In the genomic region with DNA sequence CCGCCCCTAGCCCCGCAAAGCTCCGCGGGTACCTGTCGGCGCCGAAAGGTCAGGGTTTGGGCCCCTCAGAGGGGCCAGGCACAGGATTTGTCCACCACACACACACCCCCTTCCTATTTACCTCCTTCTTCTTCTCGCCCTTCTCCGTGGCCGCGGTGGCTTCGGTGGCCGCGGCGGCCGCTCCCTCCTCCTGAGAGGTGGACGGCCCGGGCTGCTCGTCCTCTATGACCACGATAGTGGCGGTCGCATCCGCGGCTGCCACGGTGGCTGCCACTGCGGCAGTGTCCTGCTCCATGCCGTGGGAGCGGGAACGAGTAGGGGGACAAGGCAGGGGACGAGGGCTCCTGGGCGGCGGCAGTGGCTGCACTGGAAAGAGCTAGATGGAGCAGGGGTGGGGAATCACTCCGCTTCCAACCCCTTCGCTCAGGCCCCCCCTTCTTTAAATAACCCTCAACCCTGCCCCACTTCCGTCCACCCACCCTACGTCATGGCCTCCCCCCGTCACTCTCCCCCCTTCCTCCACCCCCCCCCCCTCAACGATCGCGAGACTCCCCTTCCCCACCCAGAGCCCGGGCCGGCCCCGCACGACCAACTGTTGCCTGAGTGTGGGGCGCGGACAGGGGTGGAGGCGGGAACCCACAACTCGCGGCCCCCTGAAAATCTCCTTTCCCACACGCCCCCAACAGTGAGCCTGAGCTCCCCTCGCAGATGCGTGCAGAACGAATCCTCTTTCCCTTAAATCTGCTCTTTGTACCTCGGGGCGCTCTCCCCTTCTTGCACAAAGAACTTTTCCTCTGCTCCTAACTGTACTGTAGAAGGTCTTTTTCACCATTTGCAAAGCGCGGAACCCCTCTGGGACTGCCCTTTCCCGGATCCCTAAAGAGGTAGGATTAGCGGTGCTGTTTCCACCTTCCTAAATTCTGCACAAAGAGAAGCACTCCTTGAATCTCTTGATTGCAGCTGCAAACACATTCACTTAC, we compare ENCODE assay signal across 1 cellular context.
A peak's percentile ranks its signal among the peaks of the same experiment; 100 is the strongest.
TF ChIP-seq lines count a peak whose summit lies in the region.

A gene with protein sequence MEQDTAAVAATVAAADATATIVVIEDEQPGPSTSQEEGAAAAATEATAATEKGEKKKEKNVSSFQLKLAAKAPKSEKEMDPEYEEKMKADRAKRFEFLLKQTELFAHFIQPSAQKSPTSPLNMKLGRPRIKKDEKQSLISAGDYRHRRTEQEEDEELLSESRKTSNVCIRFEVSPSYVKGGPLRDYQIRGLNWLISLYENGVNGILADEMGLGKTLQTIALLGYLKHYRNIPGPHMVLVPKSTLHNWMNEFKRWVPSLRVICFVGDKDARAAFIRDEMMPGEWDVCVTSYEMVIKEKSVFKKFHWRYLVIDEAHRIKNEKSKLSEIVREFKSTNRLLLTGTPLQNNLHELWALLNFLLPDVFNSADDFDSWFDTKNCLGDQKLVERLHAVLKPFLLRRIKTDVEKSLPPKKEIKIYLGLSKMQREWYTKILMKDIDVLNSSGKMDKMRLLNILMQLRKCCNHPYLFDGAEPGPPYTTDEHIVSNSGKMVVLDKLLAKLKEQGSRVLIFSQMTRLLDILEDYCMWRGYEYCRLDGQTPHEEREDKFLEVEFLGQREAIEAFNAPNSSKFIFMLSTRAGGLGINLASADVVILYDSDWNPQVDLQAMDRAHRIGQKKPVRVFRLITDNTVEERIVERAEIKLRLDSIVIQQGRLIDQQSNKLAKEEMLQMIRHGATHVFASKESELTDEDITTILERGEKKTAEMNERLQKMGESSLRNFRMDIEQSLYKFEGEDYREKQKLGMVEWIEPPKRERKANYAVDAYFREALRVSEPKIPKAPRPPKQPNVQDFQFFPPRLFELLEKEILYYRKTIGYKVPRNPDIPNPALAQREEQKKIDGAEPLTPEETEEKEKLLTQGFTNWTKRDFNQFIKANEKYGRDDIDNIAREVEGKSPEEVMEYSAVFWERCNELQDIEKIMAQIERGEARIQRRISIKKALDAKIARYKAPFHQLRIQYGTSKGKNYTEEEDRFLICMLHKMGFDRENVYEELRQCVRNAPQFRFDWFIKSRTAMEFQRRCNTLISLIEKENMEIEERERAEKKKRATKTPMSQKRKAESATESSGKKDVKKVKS (minus strand): TSS at position 415 of the 980 bp plus-strand sequence. CDS start 120 bp downstream, at position 295.

TF ChIP-seq in HEK293, 187 proteins besides CTCF, POLR2A, EP300 and RAD21 (continued from another document and continues in another):
- TF ChIP-seq, protein P1, sequence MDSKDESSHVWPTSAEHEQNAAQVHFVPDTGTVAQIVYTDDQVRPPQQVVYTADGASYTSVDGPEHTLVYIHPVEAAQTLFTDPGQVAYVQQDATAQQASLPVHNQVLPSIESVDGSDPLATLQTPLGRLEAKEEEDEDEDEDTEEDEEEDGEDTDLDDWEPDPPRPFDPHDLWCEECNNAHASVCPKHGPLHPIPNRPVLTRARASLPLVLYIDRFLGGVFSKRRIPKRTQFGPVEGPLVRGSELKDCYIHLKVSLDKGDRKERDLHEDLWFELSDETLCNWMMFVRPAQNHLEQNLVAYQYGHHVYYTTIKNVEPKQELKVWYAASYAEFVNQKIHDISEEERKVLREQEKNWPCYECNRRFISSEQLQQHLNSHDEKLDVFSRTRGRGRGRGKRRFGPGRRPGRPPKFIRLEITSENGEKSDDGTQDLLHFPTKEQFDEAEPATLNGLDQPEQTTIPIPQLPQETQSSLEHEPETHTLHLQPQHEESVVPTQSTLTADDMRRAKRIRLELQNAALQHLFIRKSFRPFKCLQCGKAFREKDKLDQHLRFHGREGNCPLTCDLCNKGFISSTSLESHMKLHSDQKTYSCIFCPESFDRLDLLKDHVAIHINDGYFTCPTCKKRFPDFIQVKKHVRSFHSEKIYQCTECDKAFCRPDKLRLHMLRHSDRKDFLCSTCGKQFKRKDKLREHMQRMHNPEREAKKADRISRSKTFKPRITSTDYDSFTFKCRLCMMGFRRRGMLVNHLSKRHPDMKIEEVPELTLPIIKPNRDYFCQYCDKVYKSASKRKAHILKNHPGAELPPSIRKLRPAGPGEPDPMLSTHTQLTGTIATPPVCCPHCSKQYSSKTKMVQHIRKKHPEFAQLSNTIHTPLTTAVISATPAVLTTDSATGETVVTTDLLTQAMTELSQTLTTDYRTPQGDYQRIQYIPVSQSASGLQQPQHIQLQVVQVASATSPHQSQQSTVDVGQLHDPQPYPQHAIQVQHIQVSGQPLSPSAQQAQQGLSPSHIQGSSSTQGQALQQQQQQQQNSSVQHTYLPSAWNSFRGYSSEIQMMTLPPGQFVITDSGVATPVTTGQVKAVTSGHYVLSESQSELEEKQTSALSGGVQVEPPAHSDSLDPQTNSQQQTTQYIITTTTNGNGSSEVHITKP (tag by site-specific recombination; IDR thresholded peaks at IDR 0.05), result peak; percentile 68
- TF ChIP-seq ZNF624 (tag by site-specific recombination; IDR thresholded peaks at IDR 0.05), result no peak
- no peak for TF ChIP-seq ZNF311 (tag by site-specific recombination; IDR thresholded peaks at IDR 0.05; ENCODE audit: borderline replicate concordance)
- no peak for TF ChIP-seq ZNF16 (tag by site-specific recombination; IDR thresholded peaks at IDR 0.05; ENCODE audit: low read depth)
- 0 out of 2 replicates have a peak, but pooled peaks have one; percentile 19 for TF ChIP-seq ZNF501 (tag by site-specific recombination; IDR thresholded peaks at IDR 0.05)
- peak; percentile 58; the same call in 1 of the 2 replicates for TF ChIP-seq ZNF777 (tag by site-specific recombination; IDR thresholded peaks at IDR 0.05; ENCODE audit: borderline replicate concordance)
- no peak for TF ChIP-seq ZNF561 (tag by site-specific recombination; IDR thresholded peaks at IDR 0.05; ENCODE audit: borderline replicate concordance)
- TF ChIP-seq ZNF664 (tag by site-specific recombination; IDR thresholded peaks at IDR 0.05), result no peak
- TF ChIP-seq ZNF658 (tag by site-specific recombination; IDR thresholded peaks at IDR 0.05), result no peak
- TF ChIP-seq FEZF1 (tag by site-specific recombination; IDR thresholded peaks at IDR 0.05), result no peak
- TF ChIP-seq ZNF416 (tag by site-specific recombination; IDR thresholded peaks at IDR 0.05), result no peak
- no peak for TF ChIP-seq ZNF830 (tag by site-specific recombination; IDR thresholded peaks at IDR 0.05; ENCODE audit: low read depth)
- TF ChIP-seq ZNF596 (tag by site-specific recombination; IDR thresholded peaks at IDR 0.05), result no peak
- 0 out of 2 replicates have a peak, but pooled peaks have one; percentile 16 for TF ChIP-seq SP3 (tag by site-specific recombination; IDR thresholded peaks at IDR 0.05)
- 0 out of 2 replicates have a peak, but pooled peaks have one; percentile 6 for TF ChIP-seq PRDM1 (tag by site-specific recombination; IDR thresholded peaks at IDR 0.05)
- TF ChIP-seq, protein P2, sequence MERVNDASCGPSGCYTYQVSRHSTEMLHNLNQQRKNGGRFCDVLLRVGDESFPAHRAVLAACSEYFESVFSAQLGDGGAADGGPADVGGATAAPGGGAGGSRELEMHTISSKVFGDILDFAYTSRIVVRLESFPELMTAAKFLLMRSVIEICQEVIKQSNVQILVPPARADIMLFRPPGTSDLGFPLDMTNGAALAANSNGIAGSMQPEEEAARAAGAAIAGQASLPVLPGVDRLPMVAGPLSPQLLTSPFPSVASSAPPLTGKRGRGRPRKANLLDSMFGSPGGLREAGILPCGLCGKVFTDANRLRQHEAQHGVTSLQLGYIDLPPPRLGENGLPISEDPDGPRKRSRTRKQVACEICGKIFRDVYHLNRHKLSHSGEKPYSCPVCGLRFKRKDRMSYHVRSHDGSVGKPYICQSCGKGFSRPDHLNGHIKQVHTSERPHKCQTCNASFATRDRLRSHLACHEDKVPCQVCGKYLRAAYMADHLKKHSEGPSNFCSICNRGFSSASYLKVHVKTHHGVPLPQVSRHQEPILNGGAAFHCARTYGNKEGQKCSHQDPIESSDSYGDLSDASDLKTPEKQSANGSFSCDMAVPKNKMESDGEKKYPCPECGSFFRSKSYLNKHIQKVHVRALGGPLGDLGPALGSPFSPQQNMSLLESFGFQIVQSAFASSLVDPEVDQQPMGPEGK (tag by site-specific recombination; IDR thresholded peaks at IDR 0.05), result no peak; the same call in 1 of the 2 replicates
- TF ChIP-seq, protein P3, sequence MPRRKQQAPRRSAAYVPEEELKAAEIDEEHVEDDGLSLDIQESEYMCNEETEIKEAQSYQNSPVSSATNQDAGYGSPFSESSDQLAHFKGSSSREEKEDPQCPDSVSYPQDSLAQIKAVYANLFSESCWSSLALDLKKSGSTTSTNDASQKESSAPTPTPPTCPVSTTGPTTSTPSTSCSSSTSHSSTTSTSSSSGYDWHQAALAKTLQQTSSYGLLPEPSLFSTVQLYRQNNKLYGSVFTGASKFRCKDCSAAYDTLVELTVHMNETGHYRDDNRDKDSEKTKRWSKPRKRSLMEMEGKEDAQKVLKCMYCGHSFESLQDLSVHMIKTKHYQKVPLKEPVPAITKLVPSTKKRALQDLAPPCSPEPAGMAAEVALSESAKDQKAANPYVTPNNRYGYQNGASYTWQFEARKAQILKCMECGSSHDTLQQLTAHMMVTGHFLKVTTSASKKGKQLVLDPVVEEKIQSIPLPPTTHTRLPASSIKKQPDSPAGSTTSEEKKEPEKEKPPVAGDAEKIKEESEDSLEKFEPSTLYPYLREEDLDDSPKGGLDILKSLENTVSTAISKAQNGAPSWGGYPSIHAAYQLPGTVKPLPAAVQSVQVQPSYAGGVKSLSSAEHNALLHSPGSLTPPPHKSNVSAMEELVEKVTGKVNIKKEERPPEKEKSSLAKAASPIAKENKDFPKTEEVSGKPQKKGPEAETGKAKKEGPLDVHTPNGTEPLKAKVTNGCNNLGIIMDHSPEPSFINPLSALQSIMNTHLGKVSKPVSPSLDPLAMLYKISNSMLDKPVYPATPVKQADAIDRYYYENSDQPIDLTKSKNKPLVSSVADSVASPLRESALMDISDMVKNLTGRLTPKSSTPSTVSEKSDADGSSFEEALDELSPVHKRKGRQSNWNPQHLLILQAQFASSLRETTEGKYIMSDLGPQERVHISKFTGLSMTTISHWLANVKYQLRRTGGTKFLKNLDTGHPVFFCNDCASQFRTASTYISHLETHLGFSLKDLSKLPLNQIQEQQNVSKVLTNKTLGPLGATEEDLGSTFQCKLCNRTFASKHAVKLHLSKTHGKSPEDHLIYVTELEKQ (tag by site-specific recombination; IDR thresholded peaks at IDR 0.05; ENCODE audit: borderline replicate concordance), result no peak
- no peak for TF ChIP-seq SALL2 (tag by site-specific recombination; IDR thresholded peaks at IDR 0.05; ENCODE audit: borderline replicate concordance)
- TF ChIP-seq REPIN1 (tag by site-specific recombination; IDR thresholded peaks at IDR 0.05; ENCODE audit: low read depth), result no peak
- TF ChIP-seq WT1 (tag by site-specific recombination; IDR thresholded peaks at IDR 0.05), result no peak
- no peak for TF ChIP-seq ZNF558 (tag by site-specific recombination; IDR thresholded peaks at IDR 0.05)
- TF ChIP-seq HOXC10 (CRISPR knock-in tag; IDR thresholded peaks at IDR 0.05), result no peak
- TF ChIP-seq ZNF626 (tag by site-specific recombination; IDR thresholded peaks at IDR 0.05), result no peak
- no peak for TF ChIP-seq ZNF19 (tag by site-specific recombination; IDR thresholded peaks at IDR 0.05; ENCODE audit: low read depth)
- no peak for TF ChIP-seq ZNF48 (tag by site-specific recombination; IDR thresholded peaks at IDR 0.05)
- TF ChIP-seq, protein P4, sequence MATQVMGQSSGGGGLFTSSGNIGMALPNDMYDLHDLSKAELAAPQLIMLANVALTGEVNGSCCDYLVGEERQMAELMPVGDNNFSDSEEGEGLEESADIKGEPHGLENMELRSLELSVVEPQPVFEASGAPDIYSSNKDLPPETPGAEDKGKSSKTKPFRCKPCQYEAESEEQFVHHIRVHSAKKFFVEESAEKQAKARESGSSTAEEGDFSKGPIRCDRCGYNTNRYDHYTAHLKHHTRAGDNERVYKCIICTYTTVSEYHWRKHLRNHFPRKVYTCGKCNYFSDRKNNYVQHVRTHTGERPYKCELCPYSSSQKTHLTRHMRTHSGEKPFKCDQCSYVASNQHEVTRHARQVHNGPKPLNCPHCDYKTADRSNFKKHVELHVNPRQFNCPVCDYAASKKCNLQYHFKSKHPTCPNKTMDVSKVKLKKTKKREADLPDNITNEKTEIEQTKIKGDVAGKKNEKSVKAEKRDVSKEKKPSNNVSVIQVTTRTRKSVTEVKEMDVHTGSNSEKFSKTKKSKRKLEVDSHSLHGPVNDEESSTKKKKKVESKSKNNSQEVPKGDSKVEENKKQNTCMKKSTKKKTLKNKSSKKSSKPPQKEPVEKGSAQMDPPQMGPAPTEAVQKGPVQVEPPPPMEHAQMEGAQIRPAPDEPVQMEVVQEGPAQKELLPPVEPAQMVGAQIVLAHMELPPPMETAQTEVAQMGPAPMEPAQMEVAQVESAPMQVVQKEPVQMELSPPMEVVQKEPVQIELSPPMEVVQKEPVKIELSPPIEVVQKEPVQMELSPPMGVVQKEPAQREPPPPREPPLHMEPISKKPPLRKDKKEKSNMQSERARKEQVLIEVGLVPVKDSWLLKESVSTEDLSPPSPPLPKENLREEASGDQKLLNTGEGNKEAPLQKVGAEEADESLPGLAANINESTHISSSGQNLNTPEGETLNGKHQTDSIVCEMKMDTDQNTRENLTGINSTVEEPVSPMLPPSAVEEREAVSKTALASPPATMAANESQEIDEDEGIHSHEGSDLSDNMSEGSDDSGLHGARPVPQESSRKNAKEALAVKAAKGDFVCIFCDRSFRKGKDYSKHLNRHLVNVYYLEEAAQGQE (tag by site-specific recombination; IDR thresholded peaks at IDR 0.05), result no peak
- no peak for TF ChIP-seq ZNF350 (tag by site-specific recombination; IDR thresholded peaks at IDR 0.05)
- TF ChIP-seq, protein P5, sequence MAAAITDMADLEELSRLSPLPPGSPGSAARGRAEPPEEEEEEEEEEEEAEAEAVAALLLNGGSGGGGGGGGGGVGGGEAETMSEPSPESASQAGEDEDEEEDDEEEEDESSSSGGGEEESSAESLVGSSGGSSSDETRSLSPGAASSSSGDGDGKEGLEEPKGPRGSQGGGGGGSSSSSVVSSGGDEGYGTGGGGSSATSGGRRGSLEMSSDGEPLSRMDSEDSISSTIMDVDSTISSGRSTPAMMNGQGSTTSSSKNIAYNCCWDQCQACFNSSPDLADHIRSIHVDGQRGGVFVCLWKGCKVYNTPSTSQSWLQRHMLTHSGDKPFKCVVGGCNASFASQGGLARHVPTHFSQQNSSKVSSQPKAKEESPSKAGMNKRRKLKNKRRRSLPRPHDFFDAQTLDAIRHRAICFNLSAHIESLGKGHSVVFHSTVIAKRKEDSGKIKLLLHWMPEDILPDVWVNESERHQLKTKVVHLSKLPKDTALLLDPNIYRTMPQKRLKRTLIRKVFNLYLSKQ (tag by site-specific recombination; IDR thresholded peaks at IDR 0.05; ENCODE audit: borderline replicate concordance), result no peak
- TF ChIP-seq KLF9 (tag by site-specific recombination; IDR thresholded peaks at IDR 0.05; ENCODE audit: low read depth), result peak; percentile 80
- TF ChIP-seq KLF1 (tag by site-specific recombination; IDR thresholded peaks at IDR 0.05), result peak; percentile 35
- 0 out of 2 replicates have a peak, but pooled peaks have one; percentile 9 for TF ChIP-seq SP2 (tag by site-specific recombination; IDR thresholded peaks at IDR 0.05)
- no peak for TF ChIP-seq MEIS1 (CRISPR knock-in tag; IDR thresholded peaks at IDR 0.05; ENCODE audit: borderline replicate concordance)
- TF ChIP-seq ZNF629 (tag by site-specific recombination; IDR thresholded peaks at IDR 0.05), result peak; percentile 67
- TF ChIP-seq GLIS2 (tag by site-specific recombination; IDR thresholded peaks at IDR 0.05), result peak; percentile 46; the same call in 1 of the 2 replicates
- no peak for TF ChIP-seq ZNF555 (tag by site-specific recombination; conservative IDR thresholded peaks at IDR 0.05)
